10 cellular contexts compared by ENCODE assay signal in genomic region chr2:62724886-62725711, GRCh38. TPM values are rescaled to one million over a fixed set of nuclear protein-coding genes. Genes with fewer than 3 reads are reported as not detected.
DNase-seq lines count a peak whose midpoint lies in the region; ATAC-seq and TF ChIP-seq lines count a peak whose summit lies in the region.
"Had no signal": no experiment of that assay in that cellular context is flagged by ENCODE, and none has a peak within 500 bp of the region (broad histone marks: within the 10 kb centered on the region; RNA-seq: fewer than 3 reads in every experiment).

No MANE protein-coding gene starts in this region.

- peaks cover 0 to 29% (median 4%) of the 10 kb centered on the region in 12 donors for H3K4me1 ChIP-seq in heart left ventricle
- H3K4me1 ChIP-seq: BLaER1 had no signal

- H3K9me3 ChIP-seq in heart left ventricle: peaks cover 0 to 18% (median 0%) of the 10 kb centered on the region in 12 donors

- peak in 3 of 12 donors; percentile 11 to 22 (median 14) for TF ChIP-seq CTCF in heart left ventricle (IDR thresholded peaks at IDR 0.05)

- peak; percentile 33 for DNase-seq in activated T-cell treated with anti-CD3 and anti-CD28 coated beads, Interleukin-2, amount 50 U/mL, for 1 hour
- DNase-seq in activated T-cell treated with anti-CD3 and anti-CD28 coated beads for 4 hours (no peak), UCSD-AML1 (lab: John Stamatoyannopoulos, UW; ENCODE audit: unreplicated experiment) (peak; percentile 9), heart left ventricle (peak in 4 of 5 donors; percentile 17 to 42 (median 26)), retina (no peak), CD1c-positive myeloid dendritic cell (ENCODE audit: extremely low spot score) (no peak), kidney tubule cell (ENCODE audit: low spot score) (no peak)

- no peak for TF ChIP-seq POLR2A in heart left ventricle (IDR thresholded peaks at IDR 0.05)

- no peak overlapping the region for H3K4me3 Mint-ChIP-seq in stimulated activated memory B cell treated with anti-CD40 and anti-IgM and Interleukin-4, amounts not matched to agents 10 μg/mL and 1 μg/mL and 100 μg/mL, for 72 hours

- H3K27me3 Mint-ChIP-seq in stimulated activated memory B cell treated with anti-CD40 and anti-IgM and Interleukin-4, amounts not matched to agents 10 μg/mL and 1 μg/mL and 100 μg/mL, for 72 hours: no peaks in the 10 kb centered on the region

- H3K9me3 Mint-ChIP-seq in stimulated activated memory B cell treated with anti-CD40 and anti-IgM and Interleukin-4, amounts not matched to agents 10 μg/mL and 1 μg/mL and 100 μg/mL, for 72 hours: peaks cover 13% of the 10 kb centered on the region

- H3K27ac ChIP-seq in heart left ventricle: peak overlapping the region in 1 of 12 donors; percentile 35
- H3K27ac ChIP-seq: BLaER1, SK-N-MC had no signal

- peaks cover 50% of the 10 kb centered on the region for H3K36me3 Mint-ChIP-seq in stimulated activated memory B cell treated with anti-CD40 and anti-IgM and Interleukin-4, amounts not matched to agents 10 μg/mL and 1 μg/mL and 100 μg/mL, for 72 hours

- no peak overlapping the region for H3K27ac Mint-ChIP-seq in stimulated activated memory B cell treated with anti-CD40 and anti-IgM and Interleukin-4, amounts not matched to agents 10 μg/mL and 1 μg/mL and 100 μg/mL, for 72 hours

- peak in 3 of 4 donors; percentile 42 to 63 (median 57) for ATAC-seq in heart left ventricle
- ATAC-seq in stimulated activated memory B cell treated with anti-CD40 and anti-IgM and Interleukin-4, amounts not matched to agents 10 μg/mL and 1 μg/mL and 100 μg/mL, for 72 hours: peak; percentile 53

- intact Hi-C loops in heart left ventricle (cut with DNase I): no loop called here

- 68 to 89% (median 85%) methylated on average over 5 to 10 of the region's 10 CpGs for WGBS in heart left ventricle, 4 donors

- H3K4me1 Mint-ChIP-seq in stimulated activated memory B cell treated with anti-CD40 and anti-IgM and Interleukin-4, amounts not matched to agents 10 μg/mL and 1 μg/mL and 100 μg/mL, for 72 hours: peaks cover 40% of the 10 kb centered on the region

- H3K27me3 ChIP-seq in heart left ventricle: no peaks in the 10 kb centered on the region
- H3K27me3 ChIP-seq: BLaER1 had no signal

- H3K4me3 ChIP-seq in heart left ventricle: no peak overlapping the region
- H3K4me3 ChIP-seq: BLaER1, SK-N-MC had no signal

- H3K36me3 ChIP-seq in heart left ventricle: no peaks in the 10 kb centered on the region

RNA-seq across cellular contexts. Expression of gene EHBP1, which starts 19.6 kb away (rescaled TPM):
- 10 to 100 TPM; 17.3 to 34.2 (median 18.5) TPM for total RNA-seq in heart left ventricle
- 10 to 100 TPM in 1 of 2 donors, 1 to 10 TPM in 1; 5.2 to 13.8 TPM for polyA plus RNA-seq in heart left ventricle

Comparison
In these comparisons a context has a peak if more than half of its experiments do, and no peak if none do; other contexts are left out.
1. DNase-seq: peak in activated T-cell treated with anti-CD3 and anti-CD28 coated beads, Interleukin-2, amount 50 U/mL, for 1 hour (single experiment), UCSD-AML1 (single experiment) and heart left ventricle (4 of 5); none in activated T-cell treated with anti-CD3 and anti-CD28 coated beads for 4 hours (single experiment), retina (single experiment), CD1c-positive myeloid dendritic cell (single experiment) and kidney tubule cell (single experiment).